Comparison of ENCODE assay signal across 14 cellular contexts in the genomic region with DNA sequence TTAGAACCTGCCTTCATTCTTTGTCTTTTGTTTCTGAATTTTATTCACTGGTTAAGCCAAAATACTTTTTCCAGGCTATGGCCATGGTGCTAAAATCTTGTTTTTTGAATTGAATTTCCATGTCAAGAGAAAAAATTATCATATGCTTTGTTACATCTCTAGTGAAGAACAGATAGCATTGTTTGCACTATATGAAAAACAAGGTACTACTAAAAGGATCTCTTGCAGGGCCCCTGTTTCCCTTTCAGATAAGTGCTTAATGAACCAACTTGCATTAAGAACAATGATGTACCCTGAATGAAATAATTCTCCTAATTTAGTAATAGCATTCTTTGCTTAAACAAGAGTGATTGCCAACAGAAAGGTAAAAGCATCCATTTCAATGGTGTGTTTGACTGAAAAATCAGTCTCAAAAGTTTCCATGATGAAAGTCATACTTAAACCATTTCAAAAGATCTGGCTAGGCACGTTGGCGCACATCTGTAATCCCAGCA. TPM values are rescaled to one million over a fixed set of nuclear protein-coding genes. Genes with fewer than 3 reads are reported as not detected.
DNase-seq lines count a peak whose midpoint lies in the region; ATAC-seq and TF ChIP-seq lines count a peak whose summit lies in the region.
"Had no signal": no experiment of that assay in that cellular context is flagged by ENCODE, and none has a peak within 500 bp of the region (broad histone marks: within the 10 kb centered on the region; RNA-seq: fewer than 3 reads in every experiment).

No MANE protein-coding gene starts in this region.

- H3K9me3 ChIP-seq in liver (ENCODE audit: control insufficient read depth in 4 of 4, low read length in 3 of 4) = no peaks in the 10 kb centered on the region

- H3K27ac ChIP-seq in liver (ENCODE audit: low read depth in 1 of 2, low read length in 2 of 2) = peak overlapping the region; percentile 90 to 95

- H3K27me3 ChIP-seq in liver (ENCODE audit: control insufficient read depth in 4 of 4, insufficient read depth in 4 of 4, low read length in 3 of 4) = no peaks in the 10 kb centered on the region
- H3K27me3 ChIP-seq: dorsolateral prefrontal cortex had no signal

- 97% methylated on average over 2 of the region's 2 CpGs for WGBS in liver

- H3K36me3 ChIP-seq in liver (ENCODE audit: control insufficient read depth in 4 of 4, insufficient read depth in 3 of 4, low read depth in 1 of 4, low read length in 3 of 4) = peaks cover 6 to 40% (median 28%) of the 10 kb centered on the region in 4 donors

- H3K27ac Mint-ChIP-seq in activated CD4-positive, alpha-beta T cell treated with anti-CD3 and anti-CD28 coated beads, Interleukin-2, amount 10 ng/mL, durations not matched to agents 7 days and 5 days = peak overlapping the region; percentile 55
- peak overlapping the region; percentile 86 for H3K27ac Mint-ChIP-seq in activated B cell treated with CpG ODN at 0.5 μM for 24 hours
- peak overlapping the region; percentile 27 for H3K27ac Mint-ChIP-seq in stimulated activated naive B cell treated with anti-CD40 and anti-IgM and Interleukin-4, amounts not matched to agents 10 μg/mL and 1 μg/mL and 100 μg/mL, for 72 hours

- no peaks in the 10 kb centered on the region for H3K27me3 Mint-ChIP-seq in activated CD4-positive, alpha-beta T cell treated with anti-CD3 and anti-CD28 coated beads, Interleukin-2, amount 10 ng/mL, durations not matched to agents 7 days and 5 days
- H3K27me3 Mint-ChIP-seq in activated B cell treated with CpG ODN at 0.5 μM for 24 hours = no peaks in the 10 kb centered on the region
- no peaks in the 10 kb centered on the region for H3K27me3 Mint-ChIP-seq in stimulated activated naive B cell treated with anti-CD40 and anti-IgM and Interleukin-4, amounts not matched to agents 10 μg/mL and 1 μg/mL and 100 μg/mL, for 72 hours

- no peaks in the 10 kb centered on the region for H3K9me3 Mint-ChIP-seq in activated CD4-positive, alpha-beta T cell treated with anti-CD3 and anti-CD28 coated beads, Interleukin-2, amount 10 ng/mL, durations not matched to agents 7 days and 5 days
- H3K9me3 Mint-ChIP-seq in activated B cell treated with CpG ODN at 0.5 μM for 24 hours = no peaks in the 10 kb centered on the region
- no peaks in the 10 kb centered on the region for H3K9me3 Mint-ChIP-seq in stimulated activated naive B cell treated with anti-CD40 and anti-IgM and Interleukin-4, amounts not matched to agents 10 μg/mL and 1 μg/mL and 100 μg/mL, for 72 hours

- intact Hi-C loops in activated B cell treated with CpG ODN at 0.5 μM for 24 hours (cut with micrococcal nuclease) = no loop called here

- TF ChIP-seq CTCF in activated B cell treated with CpG ODN at 0.5 μM for 24 hours (IDR thresholded peaks at IDR 0.05) = no peak
- no peak for TF ChIP-seq CTCF in liver (IDR thresholded peaks at IDR 0.05; ENCODE audit: low read depth, low read length, missing input control)

- CTCF ChIA-PET in activated CD4-positive, alpha-beta T cell treated with anti-CD3 and anti-CD28 coated beads, Interleukin-2, amount 10 ng/mL, durations not matched to agents 7 days and 5 days (lab: Charles Lee) = no interaction called here
- CTCF ChIA-PET in activated B cell treated with CpG ODN at 0.5 μM for 24 hours (lab: Charles Lee) = interaction anchor here (1.2 kb wide), 1 partner anchor 409 kb away, joined by 3 read pairs; no protein-coding TSS in a partner anchor

- peaks cover 6 to 47% (median 20%) of the 10 kb centered on the region in 4 donors for H3K4me1 ChIP-seq in liver (ENCODE audit: control insufficient read depth in 4 of 4, insufficient read depth in 4 of 4, low read length in 3 of 4)

- H3K36me3 Mint-ChIP-seq in activated CD4-positive, alpha-beta T cell treated with anti-CD3 and anti-CD28 coated beads, Interleukin-2, amount 10 ng/mL, durations not matched to agents 7 days and 5 days (ENCODE audit: low read depth) = peaks cover 70% of the 10 kb centered on the region
- peaks cover 68% of the 10 kb centered on the region for H3K36me3 Mint-ChIP-seq in activated B cell treated with CpG ODN at 0.5 μM for 24 hours (ENCODE audit: low read depth)
- peaks cover 36 to 53% of the 10 kb centered on the region in 2 donors for H3K36me3 Mint-ChIP-seq in stimulated activated naive B cell treated with anti-CD40 and anti-IgM and Interleukin-4, amounts not matched to agents 10 μg/mL and 1 μg/mL and 100 μg/mL, for 72 hours

- TF ChIP-seq RAD21 in liver (IDR thresholded peaks at IDR 0.05) = no peak

- H3K9ac ChIP-seq in liver (ENCODE audit: low read depth in 1 of 2, low read length in 2 of 2) = no peak overlapping the region

- DNase-seq in activated CD4-positive, alpha-beta T cell treated with anti-CD3 and anti-CD28 coated beads, Interleukin-2, amount 10 ng/mL, durations not matched to agents 7 days and 5 days = no peak
- DNase-seq in activated CD4-positive, alpha-beta T cell treated with anti-CD3 and anti-CD28 coated beads, Interleukin-2, amount 50 U/mL, for 4 hours = no peak
- no peak for DNase-seq in activated B cell treated with CpG ODN at 0.5 μM for 24 hours
- no peak for DNase-seq in stimulated activated naive B cell treated with anti-CD40 and anti-IgM and Interleukin-4, amounts not matched to agents 10 μg/mL and 1 μg/mL and 100 μg/mL, for 72 hours
- no peak for DNase-seq in NCI-H524 (lab: John Stamatoyannopoulos, UW)
- DNase-seq in NCI-H1694 treated with DMSO at 0.1 percent for 48 hours (lab: John Stamatoyannopoulos, UW) = no peak
- no peak for DNase-seq in cerebellar nuclear complex (lab: John Stamatoyannopoulos, UW)
- DNase-seq: activated T-cell treated with anti-CD3 and anti-CD28 coated beads, Interleukin-2, amount 50 U/mL, for 1 hour; dorsolateral prefrontal cortex; head of caudate nucleus; NCI-H748 treated with DMSO at 0.1 percent for 48 hours; stimulated activated CD4-positive, alpha-beta T cell treated with anti-CD3 and anti-CD28 coated beads, Interleukin-15, amount 100 ng/mL, for 24 hours; stimulated activated naive CD4-positive, alpha-beta T cell treated with Interleukin-2 at 50 U/mL for 16 hours had no signal

- no peak overlapping the region for H3K4me3 Mint-ChIP-seq in activated CD4-positive, alpha-beta T cell treated with anti-CD3 and anti-CD28 coated beads, Interleukin-2, amount 10 ng/mL, durations not matched to agents 7 days and 5 days
- no peak overlapping the region for H3K4me3 Mint-ChIP-seq in activated B cell treated with CpG ODN at 0.5 μM for 24 hours
- no peak overlapping the region for H3K4me3 Mint-ChIP-seq in stimulated activated naive B cell treated with anti-CD40 and anti-IgM and Interleukin-4, amounts not matched to agents 10 μg/mL and 1 μg/mL and 100 μg/mL, for 72 hours

- POLR2A ChIA-PET in activated CD4-positive, alpha-beta T cell treated with anti-CD3 and anti-CD28 coated beads, Interleukin-2, amount 10 ng/mL, durations not matched to agents 7 days and 5 days (lab: Charles Lee) = no interaction called here
- POLR2A ChIA-PET in activated B cell treated with CpG ODN at 0.5 μM for 24 hours (lab: Charles Lee) = no interaction called here

- peaks cover 77% of the 10 kb centered on the region for H3K4me1 Mint-ChIP-seq in activated CD4-positive, alpha-beta T cell treated with anti-CD3 and anti-CD28 coated beads, Interleukin-2, amount 10 ng/mL, durations not matched to agents 7 days and 5 days
- H3K4me1 Mint-ChIP-seq in activated B cell treated with CpG ODN at 0.5 μM for 24 hours = peaks cover 78% of the 10 kb centered on the region
- H3K4me1 Mint-ChIP-seq in stimulated activated naive B cell treated with anti-CD40 and anti-IgM and Interleukin-4, amounts not matched to agents 10 μg/mL and 1 μg/mL and 100 μg/mL, for 72 hours = peaks cover 35 to 73% of the 10 kb centered on the region in 2 donors

- no peak overlapping the region for H3K4me3 ChIP-seq in liver (ENCODE audit: low read depth in 1 of 3, low read length in 3 of 3)
- H3K4me3 ChIP-seq: dorsolateral prefrontal cortex had no signal

- no peak for ATAC-seq in activated B cell treated with CpG ODN at 0.5 μM for 24 hours (ENCODE audit: low read depth)
- no peak for ATAC-seq in stimulated activated naive B cell treated with anti-CD40 and anti-IgM and Interleukin-4, amounts not matched to agents 10 μg/mL and 1 μg/mL and 100 μg/mL, for 72 hours (replicated peaks)

TF ChIP-seq in liver, 16 proteins besides CTCF, POLR2A, EP300 and RAD21:
- TF ChIP-seq RXRA (IDR thresholded peaks at IDR 0.05) = no peak
- no peak for TF ChIP-seq EGR1 (IDR thresholded peaks at IDR 0.05; ENCODE audit: low read depth in 2 of 2)
- no peak for TF ChIP-seq FOXA1 (IDR thresholded peaks at IDR 0.05)
- TF ChIP-seq YY1 (IDR thresholded peaks at IDR 0.05) = no peak
- no peak for TF ChIP-seq HNF4A (conservative IDR thresholded peaks at IDR 0.05)
- no peak for TF ChIP-seq GABPA (IDR thresholded peaks at IDR 0.05 in 1 of 2, conservative IDR thresholded peaks at IDR 0.05 in 1 of 2)

RNA-seq across cellular contexts. Expression of a gene that starts 4.3 kb away (rescaled TPM):
- 100 to 1,000 TPM; 351 to 395 TPM for total RNA-seq in activated CD4-positive, alpha-beta T cell treated with anti-CD3 and anti-CD28 coated beads, Interleukin-2, amount 10 ng/mL, durations not matched to agents 7 days and 5 days
- total RNA-seq in activated B cell treated with CpG ODN at 0.5 μM for 24 hours (185 and 198 TPM in 2 replicates), liver (100 to 1,000 TPM; 106 to 111 TPM)
- 100 to 1,000 TPM; 200 to 303 TPM for polyA plus RNA-seq in liver

RNA-seq across cellular contexts. Expression of a gene that starts 10.1 kb away (rescaled TPM):
- 1,000 to 10,000 TPM in 1 of 2 experiments, 100 to 1,000 TPM in 1; 944 to 1,045 TPM for total RNA-seq in activated CD4-positive, alpha-beta T cell treated with anti-CD3 and anti-CD28 coated beads, Interleukin-2, amount 10 ng/mL, durations not matched to agents 7 days and 5 days
- 394 and 395 TPM in 2 replicates for total RNA-seq in activated B cell treated with CpG ODN at 0.5 μM for 24 hours
- total RNA-seq in liver = 100 to 1,000 TPM; 158 to 178 TPM
- polyA plus RNA-seq in liver = 100 to 1,000 TPM; 181 to 314 TPM

RNA-seq across cellular contexts. Expression of a gene that starts 37.9 kb away (rescaled TPM):
- total RNA-seq in activated CD4-positive, alpha-beta T cell treated with anti-CD3 and anti-CD28 coated beads, Interleukin-2, amount 10 ng/mL, durations not matched to agents 7 days and 5 days = 1 to 10 TPM in 1 of 2 experiments, under 1 TPM in 1; 0.71 to 2.1 TPM
- 4.1 and 4.9 TPM in 2 replicates for total RNA-seq in activated B cell treated with CpG ODN at 0.5 μM for 24 hours
- 10 to 100 TPM; 10.1 to 48.4 TPM for total RNA-seq in liver
- polyA plus RNA-seq in liver = 10 to 100 TPM; 21.1 to 21.6 TPM

Comparison
In these comparisons a context has a peak if more than half of its experiments do, and no peak if none do; other contexts are left out.
1. H3K27ac Mint-ChIP-seq: peak in every context shown above with its lines; median percentile 86 in activated B cell treated with CpG ODN at 0.5 μM for 24 hours; 55 in activated CD4-positive, alpha-beta T cell treated with anti-CD3 and anti-CD28 coated beads, Interleukin-2, amount 10 ng/mL, durations not matched to agents 7 days and 5 days; 27 in stimulated activated naive B cell treated with anti-CD40 and anti-IgM and Interleukin-4, amounts not matched to agents 10 μg/mL and 1 μg/mL and 100 μg/mL, for 72 hours.